ENCODE assay signal across 23 cellular contexts in genomic region chr14:96097752-96098151, GRCh38. TPM values are rescaled to one million over a fixed set of nuclear protein-coding genes. Genes with fewer than 3 reads are reported as not detected.
DNase-seq lines count a peak whose midpoint lies in the region; ATAC-seq lines count a peak whose summit lies in the region.
"Had no signal": no experiment of that assay in that cellular context is flagged by ENCODE, and none has a peak within 500 bp of the region (broad histone marks: within the 10 kb centered on the region; RNA-seq: fewer than 3 reads in every experiment).

No MANE protein-coding gene starts in this region.

- H3K27me3 ChIP-seq in neuronal stem cell (ENCODE audit: control insufficient read depth in 3 of 3, insufficient read depth in 3 of 3, low read depth in 1 of 3, low read length in 3 of 3) = no peaks in the 10 kb centered on the region
- H3K27me3 ChIP-seq: BLaER1 had no signal

- no peak overlapping the region for H4K91ac ChIP-seq in neuronal stem cell (ENCODE audit: low read depth, low read length, poor library complexity)

- H2BK12ac ChIP-seq in neuronal stem cell (ENCODE audit: low read length) = no peak overlapping the region

- H3K9ac ChIP-seq in neuronal stem cell (ENCODE audit: low read depth, low read length, poor library complexity) = no peak overlapping the region
- H3K9ac ChIP-seq: BLaER1, SK-N-SH had no signal

- no peak overlapping the region for H2BK120ac ChIP-seq in neuronal stem cell (ENCODE audit: low read depth, low read length)

- no peak overlapping the region for H2BK5ac ChIP-seq in neuronal stem cell (ENCODE audit: low read length)

- DNase-seq in activated effector memory CD4-positive, alpha-beta T cell treated with anti-CD3 and anti-CD28 coated beads, Interleukin-2, amount 50 U/mL, for 16 hours = peak; percentile 34
- DNase-seq in activated effector memory CD4-positive, alpha-beta T cell treated with Interleukin-2 at 50 U/mL for 16 hours = no peak
- DNase-seq in left lobe of liver (ENCODE audit: low spot score) = peak; percentile 87
- DNase-seq in neuronal stem cell (ENCODE audit: low spot score) = no peak
- no peak for DNase-seq in D341Med (ENCODE audit: low spot score)
- DNase-seq in globus pallidus (ENCODE audit: low spot score) = no peak
- no peak for DNase-seq in activated naive CD4-positive, alpha-beta T cell treated with Interleukin-2 at 50 U/mL for 16 hours
- DNase-seq: ACHN; Calu3; CD4-positive, alpha-beta memory T cell; GDM1; NCI-H1092; NCI-H1436; NCI-H187 treated with DMSO at 0.1 percent for 48 hours; NCI-H510A; NCI-H748 treated with DMSO at 0.1 percent for 48 hours; NK-92 treated with Interleukin-12 subunit alpha and Interleukin-12 subunit beta, amount 100 ng/mL, for 24 hours; SIG-M5; SK-N-SH had no signal

- H2AFZ ChIP-seq in neuronal stem cell (ENCODE audit: low read length) = no peak overlapping the region

- H3K79me1 ChIP-seq in neuronal stem cell (ENCODE audit: low read depth, low read length) = no peaks in the 10 kb centered on the region

- H4K8ac ChIP-seq in neuronal stem cell (ENCODE audit: low read depth, low read length) = no peak overlapping the region

- H3K18ac ChIP-seq in neuronal stem cell (ENCODE audit: low read length) = no peak overlapping the region

- no peak overlapping the region for H3K23ac ChIP-seq in neuronal stem cell (ENCODE audit: low read depth, low read length, poor library complexity)

- peak; percentile 57 for ATAC-seq in left lobe of liver
- ATAC-seq in GM18858 (IDR thresholded peaks at IDR 0.05; ENCODE audit: unreplicated experiment) = no peak

- no CpG with 5 or more reads among the region's 7 CpGs for WGBS in neuronal stem cell (ENCODE audit: extremely low coverage in 2 of 2, insufficient read length in 2 of 2, insufficient replicate concordance in 1 of 2), 2 donors

- H3K9me3 ChIP-seq in neuronal stem cell (replicated peaks in 1 of 2; ENCODE audit: control insufficient read depth in 2 of 2, insufficient read depth in 1 of 2, low read depth in 1 of 2, low read length in 2 of 2) = no peaks in the 10 kb centered on the region
- H3K9me3 ChIP-seq: BLaER1, SK-N-SH had no signal

- H2BK15ac ChIP-seq in neuronal stem cell (ENCODE audit: low read length) = no peak overlapping the region

- H3K4me3 ChIP-seq in neuronal stem cell (ENCODE audit: low read length in 2 of 2) = no peak overlapping the region
- H3K4me3 ChIP-seq: BLaER1 had no signal

- peaks cover 3 to 4% of the 10 kb centered on the region in 2 donors for H3K4me1 ChIP-seq in neuronal stem cell (ENCODE audit: control insufficient read depth in 2 of 2, insufficient read depth in 1 of 2, low read depth in 1 of 2, low read length in 2 of 2)

- H3K36me3 ChIP-seq in neuronal stem cell (replicated peaks in 1 of 2; ENCODE audit: control insufficient read depth in 2 of 2, insufficient read depth in 2 of 2, low read length in 2 of 2) = no peaks in the 10 kb centered on the region
- H3K36me3 ChIP-seq: BLaER1 had no signal

- H2AK5ac ChIP-seq in neuronal stem cell (ENCODE audit: low read depth, low read length) = peak overlapping the region; percentile 26

- H3K14ac ChIP-seq in neuronal stem cell (ENCODE audit: low read length) = peak overlapping the region; percentile 22

- no peak overlapping the region for H3K4me2 ChIP-seq in neuronal stem cell (ENCODE audit: insufficient read depth, low read length, poor library complexity, severe bottlenecking)
- H3K4me2 ChIP-seq: SK-N-SH had no signal

- H3K27ac ChIP-seq in neuronal stem cell (replicated peaks; ENCODE audit: low read length) = no peak overlapping the region
- H3K27ac ChIP-seq: 22Rv1, BLaER1, RWPE1 had no signal

- H3K4ac ChIP-seq in neuronal stem cell (ENCODE audit: low read length) = no peak overlapping the region

RNA-seq across cellular contexts. Expression of gene C14orf132, which starts 58.6 kb away (rescaled TPM):
- total RNA-seq in left lobe of liver = 4.7 TPM
- polyA plus RNA-seq in neuronal stem cell (2013, experiment 1 of 2) = 4.9 TPM
- 4.3 TPM for polyA plus RNA-seq in neuronal stem cell (2013, experiment 2 of 2)

Comparison
In these comparisons a context has a peak if more than half of its experiments do, and no peak if none do; other contexts are left out.
1. DNase-seq: peak in activated effector memory CD4-positive, alpha-beta T cell treated with anti-CD3 and anti-CD28 coated beads, Interleukin-2, amount 50 U/mL, for 16 hours (single experiment) and left lobe of liver (single experiment); none in activated effector memory CD4-positive, alpha-beta T cell treated with Interleukin-2 at 50 U/mL for 16 hours (single experiment), neuronal stem cell (single experiment), D341Med (single experiment), globus pallidus (single experiment) and activated naive CD4-positive, alpha-beta T cell treated with Interleukin-2 at 50 U/mL for 16 hours (single experiment).